Comparison of ENCODE assay signal across 24 cellular contexts in the genomic region with DNA sequence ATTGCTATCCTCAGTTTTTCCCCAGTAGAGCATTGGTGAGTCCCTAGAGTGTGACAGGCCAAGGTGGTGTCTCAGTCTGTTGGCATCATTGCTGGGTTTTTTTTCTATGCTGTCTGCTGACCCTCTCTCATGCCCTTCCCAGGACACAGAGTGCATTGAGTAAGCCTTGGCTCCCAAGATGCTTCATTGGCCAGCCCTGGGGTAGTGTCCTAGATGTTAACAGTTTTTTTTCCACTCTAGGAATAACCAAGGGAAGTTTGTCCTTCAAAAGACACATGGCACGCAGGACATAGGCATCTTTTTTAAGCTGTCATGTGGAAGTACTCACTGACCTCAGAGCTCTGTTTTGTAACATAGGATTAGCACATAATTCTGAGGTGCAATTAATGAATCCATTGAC. TPM values are rescaled to one million over a fixed set of nuclear protein-coding genes. Genes with fewer than 3 reads are reported as not detected.
"Had no signal": no experiment of that assay in that cellular context is flagged by ENCODE, and none has a peak within 500 bp of the region (broad histone marks: within the 10 kb centered on the region; RNA-seq: fewer than 3 reads in every experiment).

No MANE protein-coding gene starts in this region.

- H3K4me3 ChIP-seq: cardiac muscle cell, coronary artery, dorsolateral prefrontal cortex, gastrocnemius medialis, left lung, ovary, prostate gland, SK-N-MC, skin epidermis, upper lobe of right lung had no signal

- H3K36me3 ChIP-seq: cardiac muscle cell, gastrocnemius medialis, left lung, ovary, prostate gland, upper lobe of right lung had no signal

- H3K9me3 ChIP-seq: gastrocnemius medialis, ovary, prostate gland, upper lobe of right lung had no signal

- ATAC-seq: activated CD4-positive, CD25-positive, alpha-beta regulatory T cell treated with anti-CD3 and anti-CD28 coated beads, Interleukin-2, amount 50 U/mL, for 24 hours; activated CD8-positive, alpha-beta T cell treated with anti-CD3 and anti-CD28 coated beads for 36 hours; activated T-cell treated with anti-CD3 and anti-CD28 coated beads, Interleukin-2, amount 50 U/mL, for 4 hours; activated T-helper 17 cell treated with anti-CD3 and anti-CD28 coated beads, Interleukin-2, amount 50 U/mL, for 72 hours; gastrocnemius medialis; left lung; upper lobe of right lung had no signal

- FAIRE-seq: TTC549 had no signal

- H3K4me1 ChIP-seq: gastrocnemius medialis, left lung, prostate gland, upper lobe of right lung had no signal

- DNase-seq: activated CD4-positive, alpha-beta T cell treated with anti-CD3 and anti-CD28 coated beads, Interleukin-2, amount 50 U/mL, for 1 hour; activated CD8-positive, alpha-beta T cell treated with anti-CD3 and anti-CD28 coated beads for 36 hours; activated gamma-delta T cell treated with Interleukin-2 at 50 U/mL for 16 hours; activated naive CD4-positive, alpha-beta T cell treated with anti-CD3 and anti-CD28 coated beads, Interleukin-2, amount 50 U/mL, for 16 hours; activated T-cell treated with anti-CD3 and anti-CD28 coated beads, Interleukin-2, amount 50 U/mL, for 4 hours; dorsolateral prefrontal cortex; effector memory CD4-positive, alpha-beta T cell; gastrocnemius medialis; left lung; naive B cell; ovary; stimulated activated CD4-positive, alpha-beta T cell treated with anti-CD3 and anti-CD28 coated beads, Interleukin-12 subunit alpha, Interleukin-12 subunit beta, amount 100 ng/mL, for 4 hours; stimulated activated CD4-positive, alpha-beta T cell treated with anti-CD3 and anti-CD28 coated beads, Interleukin-4, amount 100 ng/mL, for 1 hour; upper lobe of right lung had no signal

- H3K27ac ChIP-seq: cardiac muscle cell, coronary artery, dorsolateral prefrontal cortex, gastrocnemius medialis, left lung, ovary, prostate gland, SK-N-MC, skin epidermis, upper lobe of right lung, VCaP had no signal

- H3K27me3 ChIP-seq: cardiac muscle cell, dorsolateral prefrontal cortex, gastrocnemius medialis, left lung, ovary, upper lobe of right lung had no signal

RNA-seq across cellular contexts. Expression of a gene that starts 19.5 kb away (rescaled TPM):
- total RNA-seq: activated CD8-positive, alpha-beta T cell treated with anti-CD3 and anti-CD28 coated beads for 36 hours; activated T-cell treated with anti-CD3 and anti-CD28 coated beads, Interleukin-2, amount 50 U/mL, for 4 hours; activated T-helper 17 cell treated with anti-CD3 and anti-CD28 coated beads, Interleukin-2, amount 50 U/mL, for 72 hours; T-helper 1 cell treated with Interleukin-12 subunit alpha and Interleukin-12 subunit beta and Interleukin-4 antibody, amounts not matched to agents 30 ng/mL and 1 ng/mL, for 36 hours had no signal
